ENCODE assay signal across 8 cellular contexts in genomic region chr21:45923146-45923545, GRCh38. TPM values are rescaled to one million over a fixed set of nuclear protein-coding genes. Genes with fewer than 3 reads are reported as not detected.
A peak's percentile ranks its signal among the peaks of the same experiment; 100 is the strongest.
DNase-seq lines count a peak whose midpoint lies in the region; ATAC-seq, FAIRE-seq and TF ChIP-seq lines count a peak whose summit lies in the region.

No MANE protein-coding gene starts in this region.

- TF ChIP-seq RAD21 in neural cell (conservative IDR thresholded peaks at IDR 0.05), result peak; percentile 87

- H3K9ac ChIP-seq in neural cell (ENCODE audit: low read length), result no peak overlapping the region

- no peak for TF ChIP-seq EP300 in neural cell (conservative IDR thresholded peaks at IDR 0.05; ENCODE audit: poor library complexity, severe bottlenecking)

- H3K36me3 ChIP-seq in neural cell (ENCODE audit: insufficient read depth, low read length), result no peaks in the 10 kb centered on the region

- no peaks in the 10 kb centered on the region for H3K27me3 ChIP-seq in neural cell (ENCODE audit: insufficient read depth, low read depth, low read length)

- no peak overlapping the region for H3K4me2 ChIP-seq in neural cell (ENCODE audit: low read length)

- DNase-seq in ELF-1 (ENCODE audit: low read depth, low spot score), result peak; percentile 82
- peak; percentile 47 for DNase-seq in NCI-H226
- peak; percentile 51 for DNase-seq in activated T-cell treated with anti-CD3 and anti-CD28 coated beads for 48 hours (ENCODE audit: low read depth)
- peak; percentile 66 for DNase-seq in fibroblast of gingiva (ENCODE audit: low read depth)
- peak; percentile 46 to 81 (median 66) for DNase-seq in stimulated activated naive CD4-positive, alpha-beta T cell (lab: John Stamatoyannopoulos, UW)
- DNase-seq in RCC 7860 (ENCODE audit: low spot score), result no peak

- H4K20me1 ChIP-seq in neural cell (ENCODE audit: insufficient read depth), result no peaks in the 10 kb centered on the region

- no peaks in the 10 kb centered on the region for H3K9me2 ChIP-seq in neural cell (ENCODE audit: insufficient read depth, low read length)

- H3K4me3 ChIP-seq in neural cell (ENCODE audit: low read length), result no peak overlapping the region

- H2AFZ ChIP-seq in neural cell (ENCODE audit: low read depth, low read length), result no peak overlapping the region

- no peak for ATAC-seq in GM19463 (IDR thresholded peaks at IDR 0.05; ENCODE audit: unreplicated experiment)

- no peak overlapping the region for H3K27ac ChIP-seq in neural cell (ENCODE audit: low read length)

- no peak for FAIRE-seq in RCC 7860 (lab: Jason Lieb, UNC)

- H3F3A ChIP-seq in neural cell (ENCODE audit: insufficient read depth, low read length, poor library complexity, severe bottlenecking), result no peaks in the 10 kb centered on the region

- no peaks in the 10 kb centered on the region for H3K79me2 ChIP-seq in neural cell (replicated peaks; ENCODE audit: insufficient read depth, low read length)

- peak; percentile 89 for TF ChIP-seq CTCF in neural cell (IDR thresholded peaks at IDR 0.05; ENCODE audit: poor library complexity, severe bottlenecking)

- H3K9me3 ChIP-seq in neural cell (ENCODE audit: low read length), result no peaks in the 10 kb centered on the region

TF ChIP-seq in neural cell, 6 proteins besides CTCF, POLR2A, EP300 and RAD21:
- TF ChIP-seq REST (IDR thresholded peaks at IDR 0.05; ENCODE audit: borderline replicate concordance) (no peak), EZH2 (IDR thresholded peaks at IDR 0.05; ENCODE audit: borderline replicate concordance, insufficient read depth, low read length, poor library complexity, severe bottlenecking) (no peak), TAF1 (IDR thresholded peaks at IDR 0.05; ENCODE audit: low read depth) (no peak), MXI1 (conservative IDR thresholded peaks at IDR 0.05; ENCODE audit: poor library complexity, severe bottlenecking) (no peak), POLR2AphosphoS5 (IDR thresholded peaks at IDR 0.05) (no peak), SMC3 (conservative IDR thresholded peaks at IDR 0.05; ENCODE audit: poor library complexity) (peak; percentile 89)

RNA-seq across cellular contexts. Expression of gene COL6A1, which starts 58.4 kb away (rescaled TPM):
- 29.4 and 49.0 TPM in 2 replicates for polyA plus RNA-seq in neural cell
- polyA minus RNA-seq in neural cell, result 24.0 and 27.0 TPM in 2 replicates
